Comparison of ENCODE assay signal across 9 cellular contexts in genomic region chr18:63154350-63155152, GRCh38.
DNase-seq lines count a peak whose midpoint lies in the region; ATAC-seq and TF ChIP-seq lines count a peak whose summit lies in the region.
"Had no signal": no experiment of that assay in that cellular context is flagged by ENCODE, and none has a peak within 500 bp of the region (broad histone marks: within the 10 kb centered on the region; RNA-seq: fewer than 3 reads in every experiment).

No MANE protein-coding gene starts in this region.

- H3K9me3 Mint-ChIP-seq in CD4-positive, alpha-beta T cell = no peaks in the 10 kb centered on the region
- no peaks in the 10 kb centered on the region for H3K9me3 Mint-ChIP-seq in activated T-helper 17 cell treated with anti-CD3 and anti-CD28 coated beads, Interleukin-2, amount 50 U/mL, for 72 hours
- H3K9me3 Mint-ChIP-seq in naive thymus-derived CD4-positive, alpha-beta T cell = no peaks in the 10 kb centered on the region

- H3K4me1 ChIP-seq in naive thymus-derived CD4-positive, alpha-beta T cell (ENCODE audit: control insufficient read depth in 2 of 2, insufficient read depth in 2 of 2, low read length in 2 of 2) = peaks cover 82 to 85% of the 10 kb centered on the region in 2 donors
- H3K4me1 ChIP-seq: SJCRH30 had no signal

- no peak for TF ChIP-seq CTCF in CD4-positive, alpha-beta T cell (IDR thresholded peaks at IDR 0.05)
- TF ChIP-seq CTCF in GM12865 (IDR thresholded peaks at IDR 0.05; ENCODE audit: insufficient read depth, low read depth, low read length, missing control alignments) = no peak
- TF ChIP-seq CTCF in RWPE1 (conservative IDR thresholded peaks at IDR 0.05; ENCODE audit: low read depth) = no peak

- CTCF ChIA-PET in CD4-positive, alpha-beta T cell (lab: Charles Lee) = interaction anchor here (0.7 to 7.7 kb wide), 25 partner anchors 9 to 285 kb away, joined by 3 to 56 read pairs (median 3); no protein-coding TSS in a partner anchor
- CTCF ChIA-PET in naive thymus-derived CD4-positive, alpha-beta T cell (lab: Charles Lee) = interaction anchor here (0.6 to 5.7 kb wide), 20 partner anchors 9 to 729 kb away, joined by 3 to 51 read pairs (median 5); partner anchors contain the start of gene BCL2
- CTCF ChIA-PET in RWPE1 (lab: Yijun Ruan, JAX) = interaction anchor here (0.5 to 1.7 kb wide), 6 partner anchors 22 to 510 kb away, joined by 3 to 8 read pairs (median 4); no protein-coding TSS in a partner anchor

- H3K4me1 Mint-ChIP-seq in CD4-positive, alpha-beta T cell (ENCODE audit: low read depth) = peaks cover 94% of the 10 kb centered on the region
- peaks cover 56% of the 10 kb centered on the region for H3K4me1 Mint-ChIP-seq in activated T-helper 17 cell treated with anti-CD3 and anti-CD28 coated beads, Interleukin-2, amount 50 U/mL, for 72 hours
- H3K4me1 Mint-ChIP-seq in naive thymus-derived CD4-positive, alpha-beta T cell = peaks cover 75 to 95% (median 94%) of the 10 kb centered on the region in 7 donors

- intact Hi-C loops in CD4-positive, alpha-beta T cell (cut with DNase I, micrococcal nuclease) = loop anchor here (1.0 to 10.0 kb wide), 5 partner anchors 23 to 630 kb away; partner anchors contain the start of genes BCL2 (in 1 of the 2) and ZCCHC2 (in 1 of the 2)
- intact Hi-C loops in naive thymus-derived CD4-positive, alpha-beta T cell (cut with micrococcal nuclease) = loop anchor here (1.0 to 5.0 kb wide), 12 partner anchors 9 to 439 kb away; partner anchors contain the start of genes BCL2 (in 1 of the 2) and PHLPP1 (in 1 of the 2)
- intact Hi-C loops in left cardiac atrium (cut with DNase I) = loop anchor here in 1 of 2 donors (10.0 kb wide), 1 partner anchor 140 kb away; no protein-coding TSS in a partner anchor

- H3K27me3 ChIP-seq in CD4-positive, alpha-beta T cell (ENCODE audit: control insufficient read depth, insufficient read depth, low read length) = no peaks in the 10 kb centered on the region
- no peaks in the 10 kb centered on the region for H3K27me3 ChIP-seq in naive thymus-derived CD4-positive, alpha-beta T cell (ENCODE audit: control insufficient read depth in 2 of 2, insufficient read depth in 2 of 2, low read length in 2 of 2)
- H3K27me3 ChIP-seq: SJCRH30 had no signal

- peaks cover under 1% of the 10 kb centered on the region for H3K36me3 Mint-ChIP-seq in CD4-positive, alpha-beta T cell (ENCODE audit: low read depth)
- peaks cover 100% of the 10 kb centered on the region for H3K36me3 Mint-ChIP-seq in activated T-helper 17 cell treated with anti-CD3 and anti-CD28 coated beads, Interleukin-2, amount 50 U/mL, for 72 hours (ENCODE audit: low read depth)
- H3K36me3 Mint-ChIP-seq in naive thymus-derived CD4-positive, alpha-beta T cell = peaks cover 0 to 31% (median under 1%) of the 10 kb centered on the region in 5 donors

- H3K36me3 ChIP-seq in naive thymus-derived CD4-positive, alpha-beta T cell (ENCODE audit: control insufficient read depth in 2 of 3, insufficient read depth in 3 of 3, low read length in 3 of 3) = no peaks in the 10 kb centered on the region
- H3K36me3 ChIP-seq: SJCRH30 had no signal

- H3K27ac Mint-ChIP-seq in CD4-positive, alpha-beta T cell = peak overlapping the region; percentile 91
- H3K27ac Mint-ChIP-seq in activated T-helper 17 cell treated with anti-CD3 and anti-CD28 coated beads, Interleukin-2, amount 50 U/mL, for 72 hours = peak overlapping the region; percentile 98
- H3K27ac Mint-ChIP-seq in naive thymus-derived CD4-positive, alpha-beta T cell = peak overlapping the region; percentile 77 to 99 (median 95)

- DNase-seq in CD4-positive, alpha-beta T cell = no peak
- DNase-seq in GM12865 (ENCODE audit: low read depth) (no peak), Ammon's horn (ENCODE audit: low spot score) (no peak), RWPE1 (ENCODE audit: low spot score) (no peak), left cardiac atrium (no peak)
- no peak for DNase-seq in naive thymus-derived CD4-positive, alpha-beta T cell

- H3K4me3 ChIP-seq in GM12865 (ENCODE audit: low read depth, low read length) = peak overlapping the region; percentile 76
- H3K4me3 ChIP-seq in naive thymus-derived CD4-positive, alpha-beta T cell (ENCODE audit: low read length) = peak overlapping the region; percentile 56
- H3K4me3 ChIP-seq: SJCRH30 had no signal

- POLR2A ChIA-PET in CD4-positive, alpha-beta T cell (lab: Charles Lee) = interaction anchor here (0.7 to 2.1 kb wide), 21 partner anchors 9 to 267 kb away, joined by 3 to 12 read pairs (median 4); partner anchors contain the start of genes BCL2 and VPS4B
- POLR2A ChIA-PET in naive thymus-derived CD4-positive, alpha-beta T cell (lab: Charles Lee) = interaction anchor here (0.6 to 7.1 kb wide), 23 partner anchors 9 to 634 kb away, joined by 3 to 75 read pairs (median 5); partner anchors contain the start of genes BCL2 and VPS4B
- POLR2A ChIA-PET in RWPE1 (lab: Yijun Ruan, JAX; ENCODE audit: low non-redundant PET) = no interaction called here

- no peaks in the 10 kb centered on the region for H3K27me3 Mint-ChIP-seq in CD4-positive, alpha-beta T cell
- no peaks in the 10 kb centered on the region for H3K27me3 Mint-ChIP-seq in activated T-helper 17 cell treated with anti-CD3 and anti-CD28 coated beads, Interleukin-2, amount 50 U/mL, for 72 hours
- no peaks in the 10 kb centered on the region for H3K27me3 Mint-ChIP-seq in naive thymus-derived CD4-positive, alpha-beta T cell

- peak overlapping the region; percentile 96 for H3K27ac ChIP-seq in CD4-positive, alpha-beta T cell (ENCODE audit: low read depth, low read length)
- H3K27ac ChIP-seq in naive thymus-derived CD4-positive, alpha-beta T cell (ENCODE audit: low read depth, low read length) = peak overlapping the region; percentile 90
- H3K27ac ChIP-seq in RWPE1 = no peak overlapping the region
- H3K27ac ChIP-seq: SJCRH30 had no signal

- no peak for ATAC-seq in CD4-positive, alpha-beta T cell (ENCODE audit: poor library complexity)
- ATAC-seq in activated T-helper 17 cell treated with anti-CD3 and anti-CD28 coated beads, Interleukin-2, amount 50 U/mL, for 72 hours (replicated peaks) = no peak
- ATAC-seq in naive thymus-derived CD4-positive, alpha-beta T cell = no peak
- no peak for ATAC-seq in HG03460 (IDR thresholded peaks at IDR 0.05; ENCODE audit: unreplicated experiment)
- no peak for ATAC-seq in left cardiac atrium

- H3K9me3 ChIP-seq in CD4-positive, alpha-beta T cell (ENCODE audit: control insufficient read depth, low read length) = no peaks in the 10 kb centered on the region
- H3K9me3 ChIP-seq in naive thymus-derived CD4-positive, alpha-beta T cell (ENCODE audit: control insufficient read depth in 2 of 3, low read length in 3 of 3) = no peaks in the 10 kb centered on the region
- H3K9me3 ChIP-seq: SJCRH30 had no signal

- peak overlapping the region; percentile 85 for H3K4me3 Mint-ChIP-seq in CD4-positive, alpha-beta T cell
- H3K4me3 Mint-ChIP-seq in activated T-helper 17 cell treated with anti-CD3 and anti-CD28 coated beads, Interleukin-2, amount 50 U/mL, for 72 hours = peak overlapping the region; percentile 75
- H3K4me3 Mint-ChIP-seq in naive thymus-derived CD4-positive, alpha-beta T cell = peak overlapping the region; percentile 78 to 99 (median 88)
